In the genomic region with DNA sequence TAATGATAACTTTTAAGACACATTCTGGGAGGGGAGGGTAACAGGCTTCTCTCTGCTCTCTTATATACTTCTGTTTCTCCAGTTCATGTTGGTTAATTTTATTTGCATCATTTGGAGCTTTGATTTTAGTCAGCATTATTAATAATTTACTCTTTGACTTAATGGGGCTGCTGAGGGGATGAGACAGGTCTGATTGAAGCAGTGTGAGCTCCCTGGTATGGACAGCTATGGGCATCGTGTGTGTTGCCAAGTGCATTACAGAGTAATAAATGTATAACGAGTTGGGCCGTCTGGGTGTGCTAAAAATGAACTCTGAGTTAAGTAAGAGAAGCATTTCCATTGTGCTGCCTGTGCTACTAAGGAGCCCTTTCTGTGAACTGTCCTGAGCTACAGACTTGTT, we compare ENCODE assay signal across 17 cellular contexts.
DNase-seq lines count a peak whose midpoint lies in the region; ATAC-seq and TF ChIP-seq lines count a peak whose summit lies in the region.
"Had no signal": no experiment of that assay in that cellular context is flagged by ENCODE, and none has a peak within 500 bp of the region (broad histone marks: within the 10 kb centered on the region; RNA-seq: fewer than 3 reads in every experiment).

No MANE protein-coding gene starts in this region.

- H3K27me3 ChIP-seq in DOHH2 (ENCODE audit: control insufficient read depth, low read length) (no peaks in the 10 kb centered on the region), OCI-LY3 (ENCODE audit: low read depth, low read length) (no peaks in the 10 kb centered on the region)

- peak overlapping the region; percentile 79 for H3K4me2 ChIP-seq in DOHH2 (ENCODE audit: low read length)
- peak overlapping the region; percentile 72 for H3K4me2 ChIP-seq in OCI-LY3 (ENCODE audit: low read length)

- no peak for TF ChIP-seq CTCF in DOHH2 (IDR thresholded peaks at IDR 0.05; ENCODE audit: low read depth, low read length, poor library complexity, severe bottlenecking)
- TF ChIP-seq CTCF in OCI-LY3 (IDR thresholded peaks at IDR 0.05; ENCODE audit: low read depth, low read length) = no peak

- peaks cover 100% of the 10 kb centered on the region for H3K4me1 ChIP-seq in DOHH2 (ENCODE audit: control insufficient read depth, low read length)
- H3K4me1 ChIP-seq in OCI-LY3 (ENCODE audit: low read length) = peaks cover 99% of the 10 kb centered on the region

- DNase-seq in AG20443 (ENCODE audit: low spot score) (no peak), activated T-cell treated with anti-CD3 and anti-CD28 coated beads for 4 hours (no peak), retina (no peak)
- DNase-seq: activated CD4-positive, alpha-beta T cell treated with anti-CD3 and anti-CD28 coated beads, Interleukin-2, amount 10 ng/mL, durations not matched to agents 7 days and 5 days; caudate nucleus; DMS 273 treated with DMSO at 0.1 percent for 48 hours; hypothalamus; left cardiac atrium; SIG-M5; stimulated activated CD8-positive, alpha-beta memory T cell treated with anti-CD3 and anti-CD28 coated beads, Interleukin-4, amount 100 ng/mL, for 48 hours had no signal

- H4K20me1 ChIP-seq in DOHH2 (ENCODE audit: control insufficient read depth, insufficient read depth, low read depth, low read length) (no peaks in the 10 kb centered on the region), OCI-LY3 (ENCODE audit: insufficient read depth, low read length) (no peaks in the 10 kb centered on the region)

- no peak overlapping the region for H2AFZ ChIP-seq in OCI-LY3 (ENCODE audit: low read depth, low read length)

- H3K27ac ChIP-seq in DOHH2 (ENCODE audit: low read depth, low read length) = peak overlapping the region; percentile 91
- peak overlapping the region; percentile 96 for H3K27ac ChIP-seq in OCI-LY3 (ENCODE audit: low read length)
- H3K27ac ChIP-seq: HL-60 had no signal

- peak overlapping the region; percentile 75 for H3K9ac ChIP-seq in OCI-LY3 (ENCODE audit: low read length)

- H3K4me3 ChIP-seq in DOHH2 (ENCODE audit: low read length) (peak overlapping the region; percentile 50), OCI-LY3 (ENCODE audit: low read length) (peak overlapping the region; percentile 41)
- H3K4me3 ChIP-seq: K562 had no signal

- H3K9me3 ChIP-seq in DOHH2 (ENCODE audit: control insufficient read depth, insufficient read depth, low read length) (no peaks in the 10 kb centered on the region), OCI-LY3 (ENCODE audit: insufficient read depth, low read length) (peaks cover 12% of the 10 kb centered on the region; the same call in 1 of the 2 replicates)

- H3K79me2 ChIP-seq in DOHH2 (ENCODE audit: control insufficient read depth, low read length) (no peaks in the 10 kb centered on the region), OCI-LY3 (ENCODE audit: low read length) (peaks cover 42% of the 10 kb centered on the region)

- ATAC-seq in GM19023 (IDR thresholded peaks at IDR 0.05; ENCODE audit: unreplicated experiment) = peak; percentile 29
- peak; percentile 45 for ATAC-seq in HG02938 (IDR thresholded peaks at IDR 0.05; ENCODE audit: unreplicated experiment)
- no peak for ATAC-seq in GM21717 (IDR thresholded peaks at IDR 0.05; ENCODE audit: unreplicated experiment)
- ATAC-seq: left cardiac atrium had no signal

- H3K9me2 ChIP-seq in DOHH2 (replicated peaks; ENCODE audit: control insufficient read depth, low read length) = no peaks in the 10 kb centered on the region

- H3K36me3 ChIP-seq in DOHH2 (ENCODE audit: control insufficient read depth, low read length) (no peaks in the 10 kb centered on the region; the same call in 1 of the 2 replicates), OCI-LY3 (replicated peaks; ENCODE audit: low read depth, low read length) (peaks cover 5% of the 10 kb centered on the region)

- H3F3A ChIP-seq in DOHH2 (ENCODE audit: control insufficient read depth, insufficient read depth) = peaks cover 86% of the 10 kb centered on the region
